8 cellular contexts compared by ENCODE assay signal in genomic region chr2:197706839-197707207, GRCh38. TPM values are rescaled to one million over a fixed set of nuclear protein-coding genes. Genes with fewer than 3 reads are reported as not detected.
DNase-seq lines count a peak whose midpoint lies in the region; ATAC-seq and TF ChIP-seq lines count a peak whose summit lies in the region.
"Had no signal": no experiment of that assay in that cellular context is flagged by ENCODE, and none has a peak within 500 bp of the region (broad histone marks: within the 10 kb centered on the region; RNA-seq: fewer than 3 reads in every experiment).

No MANE protein-coding gene starts in this region.

- no peaks in the 10 kb centered on the region for H3K9me3 Mint-ChIP-seq in T-cell

- H3K4me1 Mint-ChIP-seq in T-cell = peaks cover 52 to 58% (median 54%) of the 10 kb centered on the region in 3 donors

- H3K27ac ChIP-seq in HEK293 (ENCODE audit: extremely low read depth, low read depth, low read length) = no peak overlapping the region

- H3K9ac ChIP-seq in skeletal muscle satellite cell (ENCODE audit: low read depth, low read length) = peak overlapping the region; percentile 83

- no peak for TF ChIP-seq CTCF in HEK293 (tag by site-specific recombination; IDR thresholded peaks at IDR 0.05)
- no peak for TF ChIP-seq CTCF in foreskin fibroblast (IDR thresholded peaks at IDR 0.05; ENCODE audit: low read depth, low read length)

- POLR2A ChIA-PET in HEK293 (lab: Yijun Ruan, JAX) = interaction anchor here (0.5 to 2.6 kb wide), 3 partner anchors 73 to 245 kb away, joined by 3 to 23 read pairs (median 4); partner anchors contain the start of genes HSPD1 and HSPE1
- POLR2A ChIA-PET in T-cell (lab: Charles Lee) = interaction anchor here in 1 of 2 donors (0.6 kb wide), 1 partner anchor 183 kb away, joined by 3 read pairs; no protein-coding TSS in a partner anchor

- H3K27ac Mint-ChIP-seq in T-cell = no peak overlapping the region

- peak overlapping the region; percentile 85 for H3K4me3 ChIP-seq in HEK293 (ENCODE audit: low read depth, low read length)
- peak overlapping the region; percentile 78 to 85 for H3K4me3 ChIP-seq in foreskin fibroblast (ENCODE audit: low read depth in 1 of 2, low read length in 2 of 2)
- H3K4me3 ChIP-seq in skeletal muscle satellite cell (ENCODE audit: low read length) = peak overlapping the region; percentile 99

- ATAC-seq in T-cell (replicated peaks in 1 of 4) (no peak), HG02852 (IDR thresholded peaks at IDR 0.05; ENCODE audit: unreplicated experiment) (no peak), HG03432 (IDR thresholded peaks at IDR 0.05; ENCODE audit: unreplicated experiment) (no peak)

- H3K4me1 ChIP-seq in HEK293 (ENCODE audit: control insufficient read depth, insufficient read depth, low read length) (peaks cover 6% of the 10 kb centered on the region; the same call in 1 of the 2 replicates), skeletal muscle satellite cell (ENCODE audit: control insufficient read depth, insufficient read depth, low read length) (peaks cover 23% of the 10 kb centered on the region)

- CTCF ChIA-PET in HEK293 (lab: Yijun Ruan, JAX) = interaction anchor here (0.5 to 1.5 kb wide), 9 partner anchors 66 to 1037 kb away, joined by 3 to 5 read pairs (median 3); no protein-coding TSS in a partner anchor
- CTCF ChIA-PET in T-cell (lab: Charles Lee) = interaction anchor here (0.6 to 1.7 kb wide), 5 partner anchors 9 to 422 kb away, joined by 3 to 7 read pairs (median 3); no protein-coding TSS in a partner anchor

- H3K36me3 ChIP-seq in HEK293 (ENCODE audit: control insufficient read depth in 2 of 2, insufficient read depth in 1 of 2, low read length in 2 of 2) (peaks cover 0 to 22% of the 10 kb centered on the region in 2 experiments; a peak in 1 of 3 replicates), skeletal muscle satellite cell (ENCODE audit: insufficient read depth, low read length) (peaks cover 5% of the 10 kb centered on the region)

- peaks cover 21% of the 10 kb centered on the region for H3K36me3 Mint-ChIP-seq in T-cell

- H3K27me3 Mint-ChIP-seq in T-cell = peaks cover under 1 to 3% of the 10 kb centered on the region in 2 donors

- DNase-seq in T-cell (no peak), foreskin fibroblast (peak in 1 of 2 donors; percentile 21)
- DNase-seq in activated effector memory CD4-positive, alpha-beta T cell treated with Interleukin-2 at 50 U/mL for 16 hours = no peak
- DNase-seq: cerebellar nuclear complex had no signal

- H3K9me3 ChIP-seq in HEK293 (ENCODE audit: control insufficient read depth, insufficient read depth, low read depth, low read length) = no peaks in the 10 kb centered on the region
- H3K9me3 ChIP-seq in skeletal muscle satellite cell (replicated peaks; ENCODE audit: low read length) = no peaks in the 10 kb centered on the region

- no peaks in the 10 kb centered on the region for H3K27me3 ChIP-seq in skeletal muscle satellite cell (ENCODE audit: control insufficient read depth, insufficient read depth, low read length)

- peak overlapping the region; percentile 99 for H3K4me2 ChIP-seq in skeletal muscle satellite cell (ENCODE audit: low read length)

- H3K4me3 Mint-ChIP-seq in T-cell = peak overlapping the region; percentile 78 to 89 (median 88)

TF ChIP-seq in HEK293, 187 proteins besides CTCF, POLR2A, EP300 and RAD21:
- TF ChIP-seq ZSCAN16 (tag by site-specific recombination; IDR thresholded peaks at IDR 0.05) (no peak), ZSCAN30 (tag by site-specific recombination; IDR thresholded peaks at IDR 0.05) (no peak), ZNF10 (tag by site-specific recombination; IDR thresholded peaks at IDR 0.05) (no peak), ZNF530 (tag by site-specific recombination; IDR thresholded peaks at IDR 0.05; ENCODE audit: low read depth) (no peak), ZNF561 (tag by site-specific recombination; IDR thresholded peaks at IDR 0.05; ENCODE audit: borderline replicate concordance) (no peak), ZNF560 (tag by site-specific recombination; IDR thresholded peaks at IDR 0.05; ENCODE audit: borderline replicate concordance) (no peak), ZNF837 (tag by site-specific recombination; IDR thresholded peaks at IDR 0.05) (no peak), ZNF324 (tag by site-specific recombination; IDR thresholded peaks at IDR 0.05) (no peak), SALL2 (tag by site-specific recombination; IDR thresholded peaks at IDR 0.05; ENCODE audit: borderline replicate concordance) (no peak), OSR2 (tag by site-specific recombination; IDR thresholded peaks at IDR 0.05) (no peak), ZNF214 (tag by site-specific recombination; IDR thresholded peaks at IDR 0.05; ENCODE audit: borderline replicate concordance) (no peak), ZFP3 (tag by site-specific recombination; IDR thresholded peaks at IDR 0.05; ENCODE audit: low read depth) (no peak)
- TF ChIP-seq, protein P1, sequence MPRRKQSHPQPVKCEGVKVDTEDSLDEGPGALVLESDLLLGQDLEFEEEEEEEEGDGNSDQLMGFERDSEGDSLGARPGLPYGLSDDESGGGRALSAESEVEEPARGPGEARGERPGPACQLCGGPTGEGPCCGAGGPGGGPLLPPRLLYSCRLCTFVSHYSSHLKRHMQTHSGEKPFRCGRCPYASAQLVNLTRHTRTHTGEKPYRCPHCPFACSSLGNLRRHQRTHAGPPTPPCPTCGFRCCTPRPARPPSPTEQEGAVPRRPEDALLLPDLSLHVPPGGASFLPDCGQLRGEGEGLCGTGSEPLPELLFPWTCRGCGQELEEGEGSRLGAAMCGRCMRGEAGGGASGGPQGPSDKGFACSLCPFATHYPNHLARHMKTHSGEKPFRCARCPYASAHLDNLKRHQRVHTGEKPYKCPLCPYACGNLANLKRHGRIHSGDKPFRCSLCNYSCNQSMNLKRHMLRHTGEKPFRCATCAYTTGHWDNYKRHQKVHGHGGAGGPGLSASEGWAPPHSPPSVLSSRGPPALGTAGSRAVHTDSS (tag by site-specific recombination; IDR thresholded peaks at IDR 0.05) = no peak
- TF ChIP-seq, protein P2, sequence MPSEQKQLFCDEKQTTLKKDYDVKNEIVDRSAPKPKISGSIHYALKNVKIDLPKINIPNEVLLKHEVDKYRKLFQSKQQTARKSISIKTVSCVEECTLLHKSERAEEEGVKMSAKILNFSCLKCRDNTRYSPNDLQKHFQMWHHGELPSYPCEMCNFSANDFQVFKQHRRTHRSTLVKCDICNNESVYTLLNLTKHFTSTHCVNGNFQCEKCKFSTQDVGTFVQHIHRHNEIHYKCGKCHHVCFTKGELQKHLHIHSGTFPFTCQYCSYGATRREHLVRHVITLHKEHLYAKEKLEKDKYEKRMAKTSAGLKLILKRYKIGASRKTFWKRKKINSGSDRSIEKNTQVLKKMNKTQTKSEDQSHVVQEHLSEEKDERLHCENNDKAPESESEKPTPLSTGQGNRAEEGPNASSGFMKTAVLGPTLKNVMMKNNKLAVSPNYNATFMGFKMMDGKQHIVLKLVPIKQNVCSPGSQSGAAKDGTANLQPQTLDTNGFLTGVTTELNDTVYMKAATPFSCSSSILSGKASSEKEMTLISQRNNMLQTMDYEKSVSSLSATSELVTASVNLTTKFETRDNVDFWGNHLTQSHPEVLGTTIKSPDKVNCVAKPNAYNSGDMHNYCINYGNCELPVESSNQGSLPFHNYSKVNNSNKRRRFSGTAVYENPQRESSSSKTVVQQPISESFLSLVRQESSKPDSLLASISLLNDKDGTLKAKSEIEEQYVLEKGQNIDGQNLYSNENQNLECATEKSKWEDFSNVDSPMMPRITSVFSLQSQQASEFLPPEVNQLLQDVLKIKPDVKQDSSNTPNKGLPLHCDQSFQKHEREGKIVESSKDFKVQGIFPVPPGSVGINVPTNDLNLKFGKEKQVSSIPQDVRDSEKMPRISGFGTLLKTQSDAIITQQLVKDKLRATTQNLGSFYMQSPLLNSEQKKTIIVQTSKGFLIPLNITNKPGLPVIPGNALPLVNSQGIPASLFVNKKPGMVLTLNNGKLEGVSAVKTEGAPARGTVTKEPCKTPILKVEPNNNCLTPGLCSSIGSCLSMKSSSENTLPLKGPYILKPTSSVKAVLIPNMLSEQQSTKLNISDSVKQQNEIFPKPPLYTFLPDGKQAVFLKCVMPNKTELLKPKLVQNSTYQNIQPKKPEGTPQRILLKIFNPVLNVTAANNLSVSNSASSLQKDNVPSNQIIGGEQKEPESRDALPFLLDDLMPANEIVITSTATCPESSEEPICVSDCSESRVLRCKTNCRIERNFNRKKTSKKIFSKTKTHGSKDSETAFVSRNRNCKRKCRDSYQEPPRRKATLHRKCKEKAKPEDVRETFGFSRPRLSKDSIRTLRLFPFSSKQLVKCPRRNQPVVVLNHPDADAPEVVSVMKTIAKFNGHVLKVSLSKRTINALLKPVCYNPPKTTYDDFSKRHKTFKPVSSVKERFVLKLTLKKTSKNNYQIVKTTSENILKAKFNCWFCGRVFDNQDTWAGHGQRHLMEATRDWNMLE (tag by site-specific recombination; conservative IDR thresholded peaks at IDR 0.05; ENCODE audit: low read depth) = no peak
- TF ChIP-seq, protein P3, sequence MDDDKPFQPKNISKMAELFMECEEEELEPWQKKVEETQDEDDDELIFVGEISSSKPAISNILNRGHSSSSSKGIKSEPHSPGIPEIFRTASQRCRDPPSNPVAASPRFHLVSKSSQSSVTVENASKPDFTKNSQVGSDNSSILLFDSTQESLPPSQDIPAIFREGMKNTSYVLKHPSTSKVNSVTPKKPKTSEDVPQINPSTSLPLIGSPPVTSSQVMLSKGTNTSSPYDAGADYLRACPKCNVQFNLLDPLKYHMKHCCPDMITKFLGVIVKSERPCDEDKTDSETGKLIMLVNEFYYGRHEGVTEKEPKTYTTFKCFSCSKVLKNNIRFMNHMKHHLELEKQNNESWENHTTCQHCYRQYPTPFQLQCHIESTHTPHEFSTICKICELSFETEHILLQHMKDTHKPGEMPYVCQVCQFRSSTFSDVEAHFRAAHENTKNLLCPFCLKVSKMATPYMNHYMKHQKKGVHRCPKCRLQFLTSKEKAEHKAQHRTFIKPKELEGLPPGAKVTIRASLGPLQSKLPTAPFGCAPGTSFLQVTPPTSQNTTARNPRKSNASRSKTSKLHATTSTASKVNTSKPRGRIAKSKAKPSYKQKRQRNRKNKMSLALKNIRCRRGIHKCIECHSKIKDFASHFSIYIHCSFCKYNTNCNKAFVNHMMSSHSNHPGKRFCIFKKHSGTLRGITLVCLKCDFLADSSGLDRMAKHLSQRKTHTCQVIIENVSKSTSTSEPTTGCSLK (tag by site-specific recombination; IDR thresholded peaks at IDR 0.05) = no peak

RNA-seq across cellular contexts. Expression of gene MARS2, which starts 1.7 kb away (rescaled TPM):
- 10 to 100 TPM; 11.2 to 17.1 (median 14.0) TPM for total RNA-seq in T-cell
- 8.9 and 10.3 TPM in 2 replicates for total RNA-seq in skeletal muscle satellite cell (2012; rRNA removed)

RNA-seq across cellular contexts. Expression of gene RFTN2, which starts 31.4 kb away (rescaled TPM):
- under 1 TPM in 2 of 5 donors, not detected in 3; 0.12 to 0.44 TPM for total RNA-seq in T-cell
- total RNA-seq in skeletal muscle satellite cell (2012; rRNA removed) = 0.87 and 2.0 TPM in 2 replicates
